1 cellular context compared by ENCODE assay signal in the genomic region with DNA sequence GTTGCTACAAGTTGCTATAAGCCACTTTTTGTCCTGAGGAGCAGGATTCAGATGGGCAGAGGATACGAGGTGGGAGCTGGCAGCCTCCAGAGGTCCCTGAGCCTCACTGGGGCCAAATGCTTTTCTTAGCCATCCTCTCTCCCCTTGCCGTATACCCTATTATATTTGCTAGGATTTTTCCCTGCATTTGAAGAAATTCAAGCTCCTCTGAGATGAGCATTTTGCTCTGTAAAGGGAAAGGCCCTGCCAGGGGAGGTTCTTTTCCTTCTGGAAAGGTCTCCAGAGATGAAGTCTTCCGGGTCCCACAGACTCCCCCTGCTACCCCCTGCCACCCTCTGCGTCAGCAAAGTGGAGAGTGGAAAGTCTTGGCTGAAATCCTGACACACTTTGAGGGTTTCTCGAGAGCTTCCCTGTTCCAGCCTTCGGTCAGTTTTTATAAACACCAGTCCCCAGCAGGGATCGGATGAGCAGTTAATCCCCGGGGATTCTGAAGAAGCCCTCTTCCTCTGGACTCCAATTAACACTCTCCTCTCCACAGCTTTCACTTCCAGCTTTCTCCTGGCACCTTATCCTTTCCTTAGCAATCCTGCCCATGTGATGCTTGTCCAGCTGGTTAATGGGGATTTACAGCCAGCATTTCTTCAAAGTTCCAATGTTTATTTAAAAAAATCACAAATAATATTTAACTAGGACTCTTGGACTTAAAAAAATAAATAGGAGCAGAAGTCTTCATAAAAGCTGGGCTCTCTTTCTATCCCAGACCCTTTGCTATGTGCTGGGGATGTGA.
TF ChIP-seq lines count a peak whose summit lies in the region.

No MANE protein-coding gene starts in this region.

TF ChIP-seq in H1, 55 proteins besides CTCF, POLR2A, EP300 and RAD21:
- no peak for TF ChIP-seq SIX5 (IDR thresholded peaks at IDR 0.05; ENCODE audit: low read depth, low read length)
- TF ChIP-seq, protein P1, sequence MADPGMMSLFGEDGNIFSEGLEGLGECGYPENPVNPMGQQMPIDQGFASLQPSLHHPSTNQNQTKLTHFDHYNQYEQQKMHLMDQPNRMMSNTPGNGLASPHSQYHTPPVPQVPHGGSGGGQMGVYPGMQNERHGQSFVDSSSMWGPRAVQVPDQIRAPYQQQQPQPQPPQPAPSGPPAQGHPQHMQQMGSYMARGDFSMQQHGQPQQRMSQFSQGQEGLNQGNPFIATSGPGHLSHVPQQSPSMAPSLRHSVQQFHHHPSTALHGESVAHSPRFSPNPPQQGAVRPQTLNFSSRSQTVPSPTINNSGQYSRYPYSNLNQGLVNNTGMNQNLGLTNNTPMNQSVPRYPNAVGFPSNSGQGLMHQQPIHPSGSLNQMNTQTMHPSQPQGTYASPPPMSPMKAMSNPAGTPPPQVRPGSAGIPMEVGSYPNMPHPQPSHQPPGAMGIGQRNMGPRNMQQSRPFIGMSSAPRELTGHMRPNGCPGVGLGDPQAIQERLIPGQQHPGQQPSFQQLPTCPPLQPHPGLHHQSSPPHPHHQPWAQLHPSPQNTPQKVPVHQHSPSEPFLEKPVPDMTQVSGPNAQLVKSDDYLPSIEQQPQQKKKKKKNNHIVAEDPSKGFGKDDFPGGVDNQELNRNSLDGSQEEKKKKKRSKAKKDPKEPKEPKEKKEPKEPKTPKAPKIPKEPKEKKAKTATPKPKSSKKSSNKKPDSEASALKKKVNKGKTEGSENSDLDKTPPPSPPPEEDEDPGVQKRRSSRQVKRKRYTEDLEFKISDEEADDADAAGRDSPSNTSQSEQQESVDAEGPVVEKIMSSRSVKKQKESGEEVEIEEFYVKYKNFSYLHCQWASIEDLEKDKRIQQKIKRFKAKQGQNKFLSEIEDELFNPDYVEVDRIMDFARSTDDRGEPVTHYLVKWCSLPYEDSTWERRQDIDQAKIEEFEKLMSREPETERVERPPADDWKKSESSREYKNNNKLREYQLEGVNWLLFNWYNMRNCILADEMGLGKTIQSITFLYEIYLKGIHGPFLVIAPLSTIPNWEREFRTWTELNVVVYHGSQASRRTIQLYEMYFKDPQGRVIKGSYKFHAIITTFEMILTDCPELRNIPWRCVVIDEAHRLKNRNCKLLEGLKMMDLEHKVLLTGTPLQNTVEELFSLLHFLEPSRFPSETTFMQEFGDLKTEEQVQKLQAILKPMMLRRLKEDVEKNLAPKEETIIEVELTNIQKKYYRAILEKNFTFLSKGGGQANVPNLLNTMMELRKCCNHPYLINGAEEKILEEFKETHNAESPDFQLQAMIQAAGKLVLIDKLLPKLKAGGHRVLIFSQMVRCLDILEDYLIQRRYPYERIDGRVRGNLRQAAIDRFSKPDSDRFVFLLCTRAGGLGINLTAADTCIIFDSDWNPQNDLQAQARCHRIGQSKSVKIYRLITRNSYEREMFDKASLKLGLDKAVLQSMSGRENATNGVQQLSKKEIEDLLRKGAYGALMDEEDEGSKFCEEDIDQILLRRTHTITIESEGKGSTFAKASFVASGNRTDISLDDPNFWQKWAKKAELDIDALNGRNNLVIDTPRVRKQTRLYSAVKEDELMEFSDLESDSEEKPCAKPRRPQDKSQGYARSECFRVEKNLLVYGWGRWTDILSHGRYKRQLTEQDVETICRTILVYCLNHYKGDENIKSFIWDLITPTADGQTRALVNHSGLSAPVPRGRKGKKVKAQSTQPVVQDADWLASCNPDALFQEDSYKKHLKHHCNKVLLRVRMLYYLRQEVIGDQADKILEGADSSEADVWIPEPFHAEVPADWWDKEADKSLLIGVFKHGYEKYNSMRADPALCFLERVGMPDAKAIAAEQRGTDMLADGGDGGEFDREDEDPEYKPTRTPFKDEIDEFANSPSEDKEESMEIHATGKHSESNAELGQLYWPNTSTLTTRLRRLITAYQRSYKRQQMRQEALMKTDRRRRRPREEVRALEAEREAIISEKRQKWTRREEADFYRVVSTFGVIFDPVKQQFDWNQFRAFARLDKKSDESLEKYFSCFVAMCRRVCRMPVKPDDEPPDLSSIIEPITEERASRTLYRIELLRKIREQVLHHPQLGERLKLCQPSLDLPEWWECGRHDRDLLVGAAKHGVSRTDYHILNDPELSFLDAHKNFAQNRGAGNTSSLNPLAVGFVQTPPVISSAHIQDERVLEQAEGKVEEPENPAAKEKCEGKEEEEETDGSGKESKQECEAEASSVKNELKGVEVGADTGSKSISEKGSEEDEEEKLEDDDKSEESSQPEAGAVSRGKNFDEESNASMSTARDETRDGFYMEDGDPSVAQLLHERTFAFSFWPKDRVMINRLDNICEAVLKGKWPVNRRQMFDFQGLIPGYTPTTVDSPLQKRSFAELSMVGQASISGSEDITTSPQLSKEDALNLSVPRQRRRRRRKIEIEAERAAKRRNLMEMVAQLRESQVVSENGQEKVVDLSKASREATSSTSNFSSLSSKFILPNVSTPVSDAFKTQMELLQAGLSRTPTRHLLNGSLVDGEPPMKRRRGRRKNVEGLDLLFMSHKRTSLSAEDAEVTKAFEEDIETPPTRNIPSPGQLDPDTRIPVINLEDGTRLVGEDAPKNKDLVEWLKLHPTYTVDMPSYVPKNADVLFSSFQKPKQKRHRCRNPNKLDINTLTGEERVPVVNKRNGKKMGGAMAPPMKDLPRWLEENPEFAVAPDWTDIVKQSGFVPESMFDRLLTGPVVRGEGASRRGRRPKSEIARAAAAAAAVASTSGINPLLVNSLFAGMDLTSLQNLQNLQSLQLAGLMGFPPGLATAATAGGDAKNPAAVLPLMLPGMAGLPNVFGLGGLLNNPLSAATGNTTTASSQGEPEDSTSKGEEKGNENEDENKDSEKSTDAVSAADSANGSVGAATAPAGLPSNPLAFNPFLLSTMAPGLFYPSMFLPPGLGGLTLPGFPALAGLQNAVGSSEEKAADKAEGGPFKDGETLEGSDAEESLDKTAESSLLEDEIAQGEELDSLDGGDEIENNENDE (IDR thresholded peaks at IDR 0.05; ENCODE audit: insufficient replicate concordance, low read length): no peak
- no peak for TF ChIP-seq SUZ12 (IDR thresholded peaks at IDR 0.05; ENCODE audit: low read length)
- TF ChIP-seq MAX (IDR thresholded peaks at IDR 0.05): no peak
- TF ChIP-seq BACH1 (IDR thresholded peaks at IDR 0.05; ENCODE audit: low read length): no peak
- no peak for TF ChIP-seq YY1 (IDR thresholded peaks at IDR 0.05; ENCODE audit: low read depth, low read length)
- no peak for TF ChIP-seq ZNF274 (IDR thresholded peaks at IDR 0.05; ENCODE audit: borderline replicate concordance, extremely low read depth, low read length)
- no peak for TF ChIP-seq RBBP5 (IDR thresholded peaks at IDR 0.05; ENCODE audit: borderline replicate concordance, low read depth, low read length)
